Comparison of ENCODE assay signal across 2 cellular contexts in genomic region chr18:67139899-67140298, GRCh38.
TF ChIP-seq lines count a peak whose summit lies in the region.

No MANE protein-coding gene starts in this region.

TF ChIP-seq in liver, 16 proteins besides CTCF, POLR2A, EP300 and RAD21 (continued from another document):
- TF ChIP-seq, protein P1, sequence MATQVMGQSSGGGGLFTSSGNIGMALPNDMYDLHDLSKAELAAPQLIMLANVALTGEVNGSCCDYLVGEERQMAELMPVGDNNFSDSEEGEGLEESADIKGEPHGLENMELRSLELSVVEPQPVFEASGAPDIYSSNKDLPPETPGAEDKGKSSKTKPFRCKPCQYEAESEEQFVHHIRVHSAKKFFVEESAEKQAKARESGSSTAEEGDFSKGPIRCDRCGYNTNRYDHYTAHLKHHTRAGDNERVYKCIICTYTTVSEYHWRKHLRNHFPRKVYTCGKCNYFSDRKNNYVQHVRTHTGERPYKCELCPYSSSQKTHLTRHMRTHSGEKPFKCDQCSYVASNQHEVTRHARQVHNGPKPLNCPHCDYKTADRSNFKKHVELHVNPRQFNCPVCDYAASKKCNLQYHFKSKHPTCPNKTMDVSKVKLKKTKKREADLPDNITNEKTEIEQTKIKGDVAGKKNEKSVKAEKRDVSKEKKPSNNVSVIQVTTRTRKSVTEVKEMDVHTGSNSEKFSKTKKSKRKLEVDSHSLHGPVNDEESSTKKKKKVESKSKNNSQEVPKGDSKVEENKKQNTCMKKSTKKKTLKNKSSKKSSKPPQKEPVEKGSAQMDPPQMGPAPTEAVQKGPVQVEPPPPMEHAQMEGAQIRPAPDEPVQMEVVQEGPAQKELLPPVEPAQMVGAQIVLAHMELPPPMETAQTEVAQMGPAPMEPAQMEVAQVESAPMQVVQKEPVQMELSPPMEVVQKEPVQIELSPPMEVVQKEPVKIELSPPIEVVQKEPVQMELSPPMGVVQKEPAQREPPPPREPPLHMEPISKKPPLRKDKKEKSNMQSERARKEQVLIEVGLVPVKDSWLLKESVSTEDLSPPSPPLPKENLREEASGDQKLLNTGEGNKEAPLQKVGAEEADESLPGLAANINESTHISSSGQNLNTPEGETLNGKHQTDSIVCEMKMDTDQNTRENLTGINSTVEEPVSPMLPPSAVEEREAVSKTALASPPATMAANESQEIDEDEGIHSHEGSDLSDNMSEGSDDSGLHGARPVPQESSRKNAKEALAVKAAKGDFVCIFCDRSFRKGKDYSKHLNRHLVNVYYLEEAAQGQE (IDR thresholded peaks at IDR 0.05), result peak; percentile 79
- peak; percentile 72 to 94 for TF ChIP-seq EGR1 (IDR thresholded peaks at IDR 0.05; ENCODE audit: low read depth in 2 of 2)
- no peak for TF ChIP-seq NR2F2 (IDR thresholded peaks at IDR 0.05)
- peak; percentile 92 for TF ChIP-seq FOXA1 (IDR thresholded peaks at IDR 0.05)
- peak; percentile 29 to 80 for TF ChIP-seq JUND (IDR thresholded peaks at IDR 0.05)
- TF ChIP-seq YY1 (IDR thresholded peaks at IDR 0.05), result peak; percentile 46
- peak; percentile 86 for TF ChIP-seq SP1 (IDR thresholded peaks at IDR 0.05)
- TF ChIP-seq ZBTB33 (IDR thresholded peaks at IDR 0.05), result peak; percentile 79
- peak; percentile 83 to 91 for TF ChIP-seq HNF4A (conservative IDR thresholded peaks at IDR 0.05)
- TF ChIP-seq, protein P2, sequence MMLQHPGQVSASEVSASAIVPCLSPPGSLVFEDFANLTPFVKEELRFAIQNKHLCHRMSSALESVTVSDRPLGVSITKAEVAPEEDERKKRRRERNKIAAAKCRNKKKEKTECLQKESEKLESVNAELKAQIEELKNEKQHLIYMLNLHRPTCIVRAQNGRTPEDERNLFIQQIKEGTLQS (IDR thresholded peaks at IDR 0.05), result no peak
- TF ChIP-seq FOXA2 (IDR thresholded peaks at IDR 0.05), result peak; percentile 93
- peak; percentile 27 for TF ChIP-seq HNF4G (IDR thresholded peaks at IDR 0.05)

TF ChIP-seq in HepG2, 621 proteins besides CTCF, POLR2A, EP300 and RAD21 (continued from another document):
- TF ChIP-seq, protein P3, sequence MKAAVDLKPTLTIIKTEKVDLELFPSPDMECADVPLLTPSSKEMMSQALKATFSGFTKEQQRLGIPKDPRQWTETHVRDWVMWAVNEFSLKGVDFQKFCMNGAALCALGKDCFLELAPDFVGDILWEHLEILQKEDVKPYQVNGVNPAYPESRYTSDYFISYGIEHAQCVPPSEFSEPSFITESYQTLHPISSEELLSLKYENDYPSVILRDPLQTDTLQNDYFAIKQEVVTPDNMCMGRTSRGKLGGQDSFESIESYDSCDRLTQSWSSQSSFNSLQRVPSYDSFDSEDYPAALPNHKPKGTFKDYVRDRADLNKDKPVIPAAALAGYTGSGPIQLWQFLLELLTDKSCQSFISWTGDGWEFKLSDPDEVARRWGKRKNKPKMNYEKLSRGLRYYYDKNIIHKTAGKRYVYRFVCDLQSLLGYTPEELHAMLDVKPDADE (CRISPR knock-in tag; IDR thresholded peaks at IDR 0.05), result no peak
- TF ChIP-seq ZSCAN22 (CRISPR knock-in tag; IDR thresholded peaks at IDR 0.05) (no peak), ATF1 (CRISPR knock-in tag; IDR thresholded peaks at IDR 0.05) (no peak), KDM1A (CRISPR knock-in tag; IDR thresholded peaks at IDR 0.05) (no peak), NKX3-1 (CRISPR knock-in tag; IDR thresholded peaks at IDR 0.05) (no peak), RNF2 (conservative IDR thresholded peaks at IDR 0.05; ENCODE audit: low read depth) (no peak), REXO4 (CRISPR knock-in tag; IDR thresholded peaks at IDR 0.05; ENCODE audit: borderline replicate concordance) (no peak), GPN1 (CRISPR knock-in tag; IDR thresholded peaks at IDR 0.05; ENCODE audit: borderline replicate concordance) (no peak), ESRRA (CRISPR knock-in tag; IDR thresholded peaks at IDR 0.05; ENCODE audit: low read depth) (no peak), MYPOP (CRISPR knock-in tag; IDR thresholded peaks at IDR 0.05) (no peak), KDM5A (IDR thresholded peaks at IDR 0.05; ENCODE audit: borderline replicate concordance, low read length) (no peak)
- TF ChIP-seq, protein P4, sequence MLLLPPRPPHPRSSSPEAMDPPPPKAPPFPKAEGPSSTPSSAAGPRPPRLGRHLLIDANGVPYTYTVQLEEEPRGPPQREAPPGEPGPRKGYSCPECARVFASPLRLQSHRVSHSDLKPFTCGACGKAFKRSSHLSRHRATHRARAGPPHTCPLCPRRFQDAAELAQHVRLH (CRISPR knock-in tag; IDR thresholded peaks at IDR 0.05; ENCODE audit: borderline replicate concordance, low read depth), result no peak
TF ChIP-seq in HepG2: peak in this region for 0.
